In the genomic region with DNA sequence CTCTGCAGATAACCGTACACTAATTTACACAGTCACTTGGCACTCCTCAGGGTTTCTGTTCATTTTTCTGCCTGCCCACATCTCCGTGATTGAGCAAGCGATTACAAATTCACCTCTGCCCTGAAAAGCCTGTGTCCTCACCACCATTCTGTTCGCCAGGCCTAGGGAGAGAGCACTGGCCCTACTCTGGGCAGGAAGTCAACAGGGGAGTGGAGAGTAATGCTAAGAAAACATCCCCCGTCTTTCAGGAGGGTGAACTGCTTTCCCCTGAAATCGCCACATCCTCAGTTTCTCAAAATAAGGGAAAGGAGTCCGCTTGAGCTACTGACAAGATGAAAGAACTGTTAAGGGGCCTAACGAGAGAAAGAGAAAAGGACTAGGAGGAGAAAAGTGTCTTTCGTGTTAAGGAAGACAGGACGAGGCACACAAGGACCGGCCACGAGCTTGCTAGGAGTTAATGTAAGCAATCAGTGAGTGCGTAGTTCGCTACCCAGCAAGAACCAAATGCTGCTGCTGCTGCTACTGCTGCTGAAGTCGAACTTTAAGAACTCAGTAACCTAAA, we compare ENCODE assay signal across 8 cellular contexts. TPM values are rescaled to one million over a fixed set of nuclear protein-coding genes. Genes with fewer than 3 reads are reported as not detected.
DNase-seq lines count a peak whose midpoint lies in the region; ATAC-seq and TF ChIP-seq lines count a peak whose summit lies in the region.

No MANE protein-coding gene starts in this region.

- H3K4me3 Mint-ChIP-seq in CD4-positive, alpha-beta memory T cell = peak overlapping the region; percentile 98 to 100 (median 99)
- H3K4me3 Mint-ChIP-seq in activated naive CD4-positive, alpha-beta T cell treated with anti-CD3 and anti-CD28 coated beads, Interleukin-2, amount 10 ng/mL, durations not matched to agents 7 days and 5 days = peak overlapping the region; percentile 98

- no peaks in the 10 kb centered on the region for H3K27me3 ChIP-seq in CD4-positive, alpha-beta memory T cell (ENCODE audit: insufficient read depth, low read length)
- H3K27me3 ChIP-seq in osteoblast (ENCODE audit: insufficient read depth, low read length) = no peaks in the 10 kb centered on the region

- no peaks in the 10 kb centered on the region for H3K9me3 Mint-ChIP-seq in CD4-positive, alpha-beta memory T cell
- no peaks in the 10 kb centered on the region for H3K9me3 Mint-ChIP-seq in activated naive CD4-positive, alpha-beta T cell treated with anti-CD3 and anti-CD28 coated beads, Interleukin-2, amount 10 ng/mL, durations not matched to agents 7 days and 5 days

- peaks cover 4% of the 10 kb centered on the region for H4K20me1 ChIP-seq in osteoblast (ENCODE audit: insufficient read depth, low read length)

- CTCF ChIA-PET in CD4-positive, alpha-beta memory T cell (lab: Charles Lee; ENCODE audit: partially characterized antibody) = interaction anchor here (1.0 to 2.7 kb wide), 9 partner anchors 9 to 94 kb away, joined by 3 to 12 read pairs (median 3); a partner anchor contains a TSS
- CTCF ChIA-PET in activated naive CD4-positive, alpha-beta T cell treated with anti-CD3 and anti-CD28 coated beads, Interleukin-2, amount 10 ng/mL, durations not matched to agents 7 days and 5 days (lab: Charles Lee) = interaction anchor here (0.8 to 2.7 kb wide), 6 partner anchors 9 to 185 kb away, joined by 3 to 10 read pairs (median 4); a partner anchor contains a TSS

- no peaks in the 10 kb centered on the region for H3K27me3 Mint-ChIP-seq in CD4-positive, alpha-beta memory T cell
- no peaks in the 10 kb centered on the region for H3K27me3 Mint-ChIP-seq in activated naive CD4-positive, alpha-beta T cell treated with anti-CD3 and anti-CD28 coated beads, Interleukin-2, amount 10 ng/mL, durations not matched to agents 7 days and 5 days

- H3K4me1 Mint-ChIP-seq in CD4-positive, alpha-beta memory T cell = peaks cover 20 to 44% (median 28%) of the 10 kb centered on the region in 4 donors
- peaks cover 20% of the 10 kb centered on the region for H3K4me1 Mint-ChIP-seq in activated naive CD4-positive, alpha-beta T cell treated with anti-CD3 and anti-CD28 coated beads, Interleukin-2, amount 10 ng/mL, durations not matched to agents 7 days and 5 days

- peak overlapping the region; percentile 71 to 99 (median 98) for H3K27ac Mint-ChIP-seq in CD4-positive, alpha-beta memory T cell
- peak overlapping the region; percentile 88 for H3K27ac Mint-ChIP-seq in activated naive CD4-positive, alpha-beta T cell treated with anti-CD3 and anti-CD28 coated beads, Interleukin-2, amount 10 ng/mL, durations not matched to agents 7 days and 5 days

- peaks cover 39% of the 10 kb centered on the region for H3K36me3 ChIP-seq in CD4-positive, alpha-beta memory T cell (ENCODE audit: insufficient read depth, low read length)
- H3K36me3 ChIP-seq in osteoblast (ENCODE audit: insufficient read depth, low read length) = peaks cover 49% of the 10 kb centered on the region

- H3K79me2 ChIP-seq in osteoblast (ENCODE audit: insufficient read depth, low read length) = peaks cover 19% of the 10 kb centered on the region

- POLR2A ChIA-PET in CD4-positive, alpha-beta memory T cell (lab: Charles Lee; ENCODE audit: partially characterized antibody) = interaction anchor here (0.9 to 3.9 kb wide), 15 partner anchors 8 to 186 kb away, joined by 3 to 90 read pairs (median 5); a partner anchor contains a TSS

- peak overlapping the region; percentile 81 for H3K27ac ChIP-seq in CD4-positive, alpha-beta memory T cell (ENCODE audit: low read depth, low read length)
- H3K27ac ChIP-seq in osteoblast (ENCODE audit: low read depth, low read length) = peak overlapping the region; percentile 86

- H3K4me2 ChIP-seq in osteoblast (ENCODE audit: insufficient read depth, low read length) = peak overlapping the region; percentile 90

- peak overlapping the region; percentile 53 to 98 for H3K4me3 ChIP-seq in CD4-positive, alpha-beta memory T cell (ENCODE audit: low read length in 2 of 2)
- peak overlapping the region; percentile 84 for H3K4me3 ChIP-seq in osteoblast (ENCODE audit: insufficient read depth, low read length)

- TF ChIP-seq CTCF in osteoblast (IDR thresholded peaks at IDR 0.05; ENCODE audit: extremely low read depth, low read depth, low read length) = no peak

- peak overlapping the region; percentile 65 for H2AFZ ChIP-seq in osteoblast (ENCODE audit: low read length)

- H3K36me3 Mint-ChIP-seq in CD4-positive, alpha-beta memory T cell = peaks cover 36 to 58% of the 10 kb centered on the region in 2 donors
- H3K36me3 Mint-ChIP-seq in activated naive CD4-positive, alpha-beta T cell treated with anti-CD3 and anti-CD28 coated beads, Interleukin-2, amount 10 ng/mL, durations not matched to agents 7 days and 5 days = peaks cover 35% of the 10 kb centered on the region

- peak; percentile 15 for ATAC-seq in GM21360 (IDR thresholded peaks at IDR 0.05; ENCODE audit: unreplicated experiment)
- ATAC-seq in GM21576 (IDR thresholded peaks at IDR 0.05; ENCODE audit: unreplicated experiment) = no peak

- no peaks in the 10 kb centered on the region for H3K9me3 ChIP-seq in CD4-positive, alpha-beta memory T cell (ENCODE audit: control insufficient read depth in 1 of 2, low read length in 2 of 2)
- H3K9me3 ChIP-seq in osteoblast (ENCODE audit: low read depth, low read length) = no peaks in the 10 kb centered on the region

- peak in 1 of 5 donors; percentile 7 for DNase-seq in CD4-positive, alpha-beta memory T cell
- DNase-seq in M059J (ENCODE audit: low read depth) (peak; percentile 59), glomerular visceral epithelial cell (ENCODE audit: extremely low spot score) (peak; percentile 45), osteoblast (ENCODE audit: insufficient read length, low spot score, missing footprints) (peak; percentile 85), nucleus accumbens (lab: John Stamatoyannopoulos, UW) (no peak)
- DNase-seq in activated naive CD4-positive, alpha-beta T cell treated with anti-CD3 and anti-CD28 coated beads, Interleukin-2, amount 10 ng/mL, durations not matched to agents 7 days and 5 days = peak; percentile 47

- peaks cover 24% of the 10 kb centered on the region for H3K4me1 ChIP-seq in CD4-positive, alpha-beta memory T cell (ENCODE audit: insufficient read depth, low read length)
- peaks cover 16% of the 10 kb centered on the region for H3K4me1 ChIP-seq in osteoblast (ENCODE audit: insufficient read depth, low read length)

- intact Hi-C loops in CD4-positive, alpha-beta memory T cell (cut with micrococcal nuclease) = no loop called here

RNA-seq across cellular contexts. Expression of a gene that starts 0.6 kb away (rescaled TPM):
- 10 to 100 TPM; 53.5 to 60.6 TPM for total RNA-seq in CD4-positive, alpha-beta memory T cell
- polyA plus RNA-seq in CD4-positive, alpha-beta memory T cell = 10 to 100 TPM; 41.2 to 84.0 TPM
- 60.1 and 97.2 TPM in 2 replicates for total RNA-seq in M059J (2014; rRNA removed; shearing (Covaris generic))
- total RNA-seq in osteoblast = 38.0 and 43.3 TPM in 2 replicates

RNA-seq across cellular contexts. Expression of a gene that starts 22.0 kb away (rescaled TPM):
- 100 to 1,000 TPM; 211 to 223 TPM for total RNA-seq in CD4-positive, alpha-beta memory T cell
- 10 to 100 TPM; 57.5 to 67.8 TPM for polyA plus RNA-seq in CD4-positive, alpha-beta memory T cell
- 31.1 and 40.6 TPM in 2 replicates for total RNA-seq in M059J (2014; rRNA removed; shearing (Covaris generic))
- total RNA-seq in osteoblast = 107 and 112 TPM in 2 replicates

RNA-seq across cellular contexts. Expression of a gene that starts 58.7 kb away (rescaled TPM):
- 100 to 1,000 TPM; 128 to 132 TPM for total RNA-seq in CD4-positive, alpha-beta memory T cell
- polyA plus RNA-seq in CD4-positive, alpha-beta memory T cell = 100 to 1,000 TPM; 115 to 150 TPM
- 144 and 227 TPM in 2 replicates for total RNA-seq in M059J (2014; rRNA removed; shearing (Covaris generic))
- 282 and 335 TPM in 2 replicates for total RNA-seq in osteoblast

RNA-seq across cellular contexts. Expression of a gene that starts 58.9 kb away (rescaled TPM):
- 10 to 100 TPM; 62.2 to 68.0 TPM for total RNA-seq in CD4-positive, alpha-beta memory T cell
- polyA plus RNA-seq in CD4-positive, alpha-beta memory T cell = 10 to 100 TPM; 68.1 to 93.1 TPM
- total RNA-seq in M059J (2014; rRNA removed; shearing (Covaris generic)) = 91.8 and 135 TPM in 2 replicates
- total RNA-seq in osteoblast = 147 and 165 TPM in 2 replicates

Comparison
In these comparisons a context has a peak if more than half of its experiments do, and no peak if none do; other contexts are left out.
1. DNase-seq: peak in M059J (single experiment), activated naive CD4-positive, alpha-beta T cell treated with anti-CD3 and anti-CD28 coated beads, Interleukin-2, amount 10 ng/mL, durations not matched to agents 7 days and 5 days (single experiment), glomerular visceral epithelial cell (single experiment) and osteoblast (single experiment); none in nucleus accumbens (0 of 56).